Comparison of ENCODE assay signal across 14 cellular contexts in genomic region chr11:9943346-9944110, GRCh38.
DNase-seq lines count a peak whose midpoint lies in the region; ATAC-seq and TF ChIP-seq lines count a peak whose summit lies in the region.
"Had no signal": no experiment of that assay in that cellular context is flagged by ENCODE, and none has a peak within 500 bp of the region (broad histone marks: within the 10 kb centered on the region; RNA-seq: fewer than 3 reads in every experiment).

No MANE protein-coding gene starts in this region.

- 72 to 75% methylated on average over 4 of the region's 4 CpGs for WGBS in sigmoid colon, 2 donors

- in situ Hi-C loops in astrocyte of the spinal cord (cut with HindIII; ENCODE audit: low sequenced_read_pairs), result no loop called here

- TF ChIP-seq POLR2A in sigmoid colon (IDR thresholded peaks at IDR 0.05), result no peak

- no peak for ATAC-seq in HG03135 (IDR thresholded peaks at IDR 0.05; ENCODE audit: unreplicated experiment)
- no peak for ATAC-seq in activated CD4-positive, CD25-positive, alpha-beta regulatory T cell treated with anti-CD3 and anti-CD28 coated beads, Interleukin-2, amount 50 U/mL, for 24 hours

- peak overlapping the region in 3 of 4 donors; percentile 3 to 58 (median 5) for H3K27ac ChIP-seq in sigmoid colon
- H3K27ac ChIP-seq: WERI-Rb-1 had no signal

- intact Hi-C loops in sigmoid colon (cut with DNase I), result no loop called here

- POLR2A ChIA-PET in BJ (lab: Charles Lee), result interaction anchor here (0.6 to 1.4 kb wide), 4 partner anchors 20 to 361 kb away, joined by 3 to 13 read pairs (median 4); partner anchors contain the start of gene ADM

- H3K9me3 ChIP-seq in sigmoid colon, result peaks cover 0 to 3% (median 0%) of the 10 kb centered on the region in 4 donors

- H3K27me3 ChIP-seq in BJ (ENCODE audit: control insufficient read depth, insufficient read depth, low read length) (no peaks in the 10 kb centered on the region), sigmoid colon (no peaks in the 10 kb centered on the region)

- no peaks in the 10 kb centered on the region for H3K36me3 ChIP-seq in BJ (ENCODE audit: control insufficient read depth, insufficient read depth, low read length)
- H3K36me3 ChIP-seq in sigmoid colon, result peaks cover 0 to 4% (median 0%) of the 10 kb centered on the region in 4 donors
- H3K36me3 ChIP-seq: WERI-Rb-1 had no signal

- CTCF ChIA-PET in BJ (lab: Yijun Ruan, JAX), result interaction anchor here (0.6 to 1.4 kb wide), 4 partner anchors 29 to 314 kb away, joined by 3 to 7 read pairs (median 3); no protein-coding TSS in a partner anchor

- TF ChIP-seq EP300 in sigmoid colon (IDR thresholded peaks at IDR 0.05), result no peak

- TF ChIP-seq CTCF in BJ (IDR thresholded peaks at IDR 0.05; ENCODE audit: insufficient read depth, low read depth, low read length), result no peak
- no peak for TF ChIP-seq CTCF in astrocyte of the spinal cord (IDR thresholded peaks at IDR 0.05; ENCODE audit: low read depth, low read length)
- TF ChIP-seq CTCF in sigmoid colon (IDR thresholded peaks at IDR 0.05), result no peak

- DNase-seq in BJ (ENCODE audit: low read depth), result peak; percentile 96
- peak; percentile 58 for DNase-seq in astrocyte of the spinal cord (ENCODE audit: low read depth, low spot score)
- peak; percentile 30 for DNase-seq in foreskin melanocyte
- DNase-seq in sigmoid colon, result no peak
- DNase-seq in retina, result no peak
- no peak for DNase-seq in activated naive CD4-positive, alpha-beta T cell treated with Interleukin-2 at 50 U/mL for 16 hours
- DNase-seq: CD4-positive, alpha-beta memory T cell; hippocampal formation; NCI-H524 treated with DMSO at 0.1 percent for 48 hours; SIG-M5; stimulated activated naive CD4-positive, alpha-beta T cell; WERI-Rb-1 had no signal

- H3K4me1 ChIP-seq in sigmoid colon, result peaks cover 0 to 5% (median 0%) of the 10 kb centered on the region in 4 donors

- H3K4me3 ChIP-seq in BJ (ENCODE audit: low read depth, low read length), result no peak overlapping the region
- no peak overlapping the region for H3K4me3 ChIP-seq in astrocyte of the spinal cord (ENCODE audit: low read depth, low read length)
- no peak overlapping the region for H3K4me3 ChIP-seq in sigmoid colon

Comparison
In these comparisons a context has a peak if more than half of its experiments do, and no peak if none do; other contexts are left out.
1. DNase-seq: peak in BJ (single experiment), astrocyte of the spinal cord (single experiment) and foreskin melanocyte (single experiment); none in sigmoid colon (single experiment), retina (single experiment) and activated naive CD4-positive, alpha-beta T cell treated with Interleukin-2 at 50 U/mL for 16 hours (single experiment).